1 cellular context compared by ENCODE assay signal in genomic region chr12:75813066-75813465, GRCh38.
TF ChIP-seq lines count a peak whose summit lies in the region.

No MANE protein-coding gene starts in this region.

TF ChIP-seq in WTC11, 78 proteins besides CTCF, POLR2A, EP300 and RAD21 (continued from another document):
- no peak for TF ChIP-seq ZNF317 (CRISPR knock-in tag; IDR thresholded peaks at IDR 0.05; ENCODE audit: borderline replicate concordance, low read depth)
- TF ChIP-seq ETV6 (CRISPR knock-in tag; IDR thresholded peaks at IDR 0.05): no peak
- TF ChIP-seq TEAD1 (CRISPR knock-in tag; IDR thresholded peaks at IDR 0.05): no peak
- TF ChIP-seq AFF4 (CRISPR knock-in tag; IDR thresholded peaks at IDR 0.05; ENCODE audit: borderline replicate concordance): no peak
- no peak for TF ChIP-seq CDX4 (CRISPR knock-in tag; IDR thresholded peaks at IDR 0.05; ENCODE audit: borderline replicate concordance)
- TF ChIP-seq HMGA2 (CRISPR knock-in tag; IDR thresholded peaks at IDR 0.05): no peak
- TF ChIP-seq, protein P1, sequence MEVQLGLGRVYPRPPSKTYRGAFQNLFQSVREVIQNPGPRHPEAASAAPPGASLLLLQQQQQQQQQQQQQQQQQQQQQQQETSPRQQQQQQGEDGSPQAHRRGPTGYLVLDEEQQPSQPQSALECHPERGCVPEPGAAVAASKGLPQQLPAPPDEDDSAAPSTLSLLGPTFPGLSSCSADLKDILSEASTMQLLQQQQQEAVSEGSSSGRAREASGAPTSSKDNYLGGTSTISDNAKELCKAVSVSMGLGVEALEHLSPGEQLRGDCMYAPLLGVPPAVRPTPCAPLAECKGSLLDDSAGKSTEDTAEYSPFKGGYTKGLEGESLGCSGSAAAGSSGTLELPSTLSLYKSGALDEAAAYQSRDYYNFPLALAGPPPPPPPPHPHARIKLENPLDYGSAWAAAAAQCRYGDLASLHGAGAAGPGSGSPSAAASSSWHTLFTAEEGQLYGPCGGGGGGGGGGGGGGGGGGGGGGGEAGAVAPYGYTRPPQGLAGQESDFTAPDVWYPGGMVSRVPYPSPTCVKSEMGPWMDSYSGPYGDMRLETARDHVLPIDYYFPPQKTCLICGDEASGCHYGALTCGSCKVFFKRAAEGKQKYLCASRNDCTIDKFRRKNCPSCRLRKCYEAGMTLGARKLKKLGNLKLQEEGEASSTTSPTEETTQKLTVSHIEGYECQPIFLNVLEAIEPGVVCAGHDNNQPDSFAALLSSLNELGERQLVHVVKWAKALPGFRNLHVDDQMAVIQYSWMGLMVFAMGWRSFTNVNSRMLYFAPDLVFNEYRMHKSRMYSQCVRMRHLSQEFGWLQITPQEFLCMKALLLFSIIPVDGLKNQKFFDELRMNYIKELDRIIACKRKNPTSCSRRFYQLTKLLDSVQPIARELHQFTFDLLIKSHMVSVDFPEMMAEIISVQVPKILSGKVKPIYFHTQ (CRISPR knock-in tag; IDR thresholded peaks at IDR 0.05): no peak
- no peak for TF ChIP-seq JUN (CRISPR knock-in tag; IDR thresholded peaks at IDR 0.05)
- no peak for TF ChIP-seq FOXJ3 (CRISPR knock-in tag; IDR thresholded peaks at IDR 0.05; ENCODE audit: borderline replicate concordance)
- TF ChIP-seq CREM (CRISPR knock-in tag; IDR thresholded peaks at IDR 0.05): no peak
- TF ChIP-seq, protein P2, sequence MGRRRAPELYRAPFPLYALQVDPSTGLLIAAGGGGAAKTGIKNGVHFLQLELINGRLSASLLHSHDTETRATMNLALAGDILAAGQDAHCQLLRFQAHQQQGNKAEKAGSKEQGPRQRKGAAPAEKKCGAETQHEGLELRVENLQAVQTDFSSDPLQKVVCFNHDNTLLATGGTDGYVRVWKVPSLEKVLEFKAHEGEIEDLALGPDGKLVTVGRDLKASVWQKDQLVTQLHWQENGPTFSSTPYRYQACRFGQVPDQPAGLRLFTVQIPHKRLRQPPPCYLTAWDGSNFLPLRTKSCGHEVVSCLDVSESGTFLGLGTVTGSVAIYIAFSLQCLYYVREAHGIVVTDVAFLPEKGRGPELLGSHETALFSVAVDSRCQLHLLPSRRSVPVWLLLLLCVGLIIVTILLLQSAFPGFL (CRISPR knock-in tag; IDR thresholded peaks at IDR 0.05; ENCODE audit: borderline replicate concordance): no peak
- TF ChIP-seq MLX (CRISPR knock-in tag; IDR thresholded peaks at IDR 0.05): no peak
- TF ChIP-seq TP53 (CRISPR knock-in tag; IDR thresholded peaks at IDR 0.05): no peak
